In the genomic region with DNA sequence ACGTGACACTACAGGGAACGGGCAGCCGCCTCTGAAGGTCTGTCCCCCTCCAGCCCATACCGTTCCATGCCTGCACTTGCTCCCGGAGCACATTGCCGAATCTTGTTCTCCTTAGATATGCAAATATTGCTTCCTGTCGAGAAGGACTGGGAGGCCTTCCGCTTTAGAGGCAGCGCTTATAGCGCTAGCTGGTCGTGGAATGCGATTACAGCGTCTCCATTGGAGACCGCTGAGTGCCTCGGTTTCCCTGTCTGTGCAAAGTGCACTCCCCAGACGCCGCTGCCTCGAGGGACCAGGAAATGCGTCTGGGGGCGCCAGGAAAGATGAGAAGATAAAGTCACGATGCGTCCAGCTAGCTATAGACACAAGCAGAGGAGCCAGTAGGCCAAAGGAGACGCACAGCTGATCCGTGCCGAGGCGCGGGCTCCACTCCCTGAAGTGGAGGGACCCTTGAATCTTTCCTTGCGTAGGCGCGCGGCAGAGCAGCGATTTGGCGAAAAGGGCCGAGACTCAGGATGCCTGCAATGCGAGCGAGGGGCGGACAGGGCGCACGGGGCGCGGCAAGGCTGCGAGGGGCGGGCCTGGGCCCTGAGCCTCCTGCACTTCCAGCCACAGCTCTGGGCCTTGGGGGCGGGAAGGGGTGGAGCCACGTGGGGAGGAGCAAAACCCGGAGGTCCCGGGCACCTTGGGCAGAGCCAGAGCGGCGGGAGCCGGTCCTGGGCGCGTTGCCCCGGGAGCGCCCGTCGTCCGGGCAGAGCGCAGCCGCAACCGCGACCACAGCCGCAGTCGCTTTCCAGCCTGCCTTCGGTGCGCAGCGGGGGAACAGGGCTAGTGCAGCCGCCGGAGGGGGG, we compare ENCODE assay signal across 1 cellular context.
TF ChIP-seq lines count a peak whose summit lies in the region.

A gene (plus strand): TSS at position 692 of the 851 bp plus-strand sequence. CDS start 261 bp downstream, outside the sequence.

TF ChIP-seq in GM23338, 12 proteins besides CTCF, POLR2A, EP300 and RAD21 (continued from another document):
- TF ChIP-seq, protein P1, sequence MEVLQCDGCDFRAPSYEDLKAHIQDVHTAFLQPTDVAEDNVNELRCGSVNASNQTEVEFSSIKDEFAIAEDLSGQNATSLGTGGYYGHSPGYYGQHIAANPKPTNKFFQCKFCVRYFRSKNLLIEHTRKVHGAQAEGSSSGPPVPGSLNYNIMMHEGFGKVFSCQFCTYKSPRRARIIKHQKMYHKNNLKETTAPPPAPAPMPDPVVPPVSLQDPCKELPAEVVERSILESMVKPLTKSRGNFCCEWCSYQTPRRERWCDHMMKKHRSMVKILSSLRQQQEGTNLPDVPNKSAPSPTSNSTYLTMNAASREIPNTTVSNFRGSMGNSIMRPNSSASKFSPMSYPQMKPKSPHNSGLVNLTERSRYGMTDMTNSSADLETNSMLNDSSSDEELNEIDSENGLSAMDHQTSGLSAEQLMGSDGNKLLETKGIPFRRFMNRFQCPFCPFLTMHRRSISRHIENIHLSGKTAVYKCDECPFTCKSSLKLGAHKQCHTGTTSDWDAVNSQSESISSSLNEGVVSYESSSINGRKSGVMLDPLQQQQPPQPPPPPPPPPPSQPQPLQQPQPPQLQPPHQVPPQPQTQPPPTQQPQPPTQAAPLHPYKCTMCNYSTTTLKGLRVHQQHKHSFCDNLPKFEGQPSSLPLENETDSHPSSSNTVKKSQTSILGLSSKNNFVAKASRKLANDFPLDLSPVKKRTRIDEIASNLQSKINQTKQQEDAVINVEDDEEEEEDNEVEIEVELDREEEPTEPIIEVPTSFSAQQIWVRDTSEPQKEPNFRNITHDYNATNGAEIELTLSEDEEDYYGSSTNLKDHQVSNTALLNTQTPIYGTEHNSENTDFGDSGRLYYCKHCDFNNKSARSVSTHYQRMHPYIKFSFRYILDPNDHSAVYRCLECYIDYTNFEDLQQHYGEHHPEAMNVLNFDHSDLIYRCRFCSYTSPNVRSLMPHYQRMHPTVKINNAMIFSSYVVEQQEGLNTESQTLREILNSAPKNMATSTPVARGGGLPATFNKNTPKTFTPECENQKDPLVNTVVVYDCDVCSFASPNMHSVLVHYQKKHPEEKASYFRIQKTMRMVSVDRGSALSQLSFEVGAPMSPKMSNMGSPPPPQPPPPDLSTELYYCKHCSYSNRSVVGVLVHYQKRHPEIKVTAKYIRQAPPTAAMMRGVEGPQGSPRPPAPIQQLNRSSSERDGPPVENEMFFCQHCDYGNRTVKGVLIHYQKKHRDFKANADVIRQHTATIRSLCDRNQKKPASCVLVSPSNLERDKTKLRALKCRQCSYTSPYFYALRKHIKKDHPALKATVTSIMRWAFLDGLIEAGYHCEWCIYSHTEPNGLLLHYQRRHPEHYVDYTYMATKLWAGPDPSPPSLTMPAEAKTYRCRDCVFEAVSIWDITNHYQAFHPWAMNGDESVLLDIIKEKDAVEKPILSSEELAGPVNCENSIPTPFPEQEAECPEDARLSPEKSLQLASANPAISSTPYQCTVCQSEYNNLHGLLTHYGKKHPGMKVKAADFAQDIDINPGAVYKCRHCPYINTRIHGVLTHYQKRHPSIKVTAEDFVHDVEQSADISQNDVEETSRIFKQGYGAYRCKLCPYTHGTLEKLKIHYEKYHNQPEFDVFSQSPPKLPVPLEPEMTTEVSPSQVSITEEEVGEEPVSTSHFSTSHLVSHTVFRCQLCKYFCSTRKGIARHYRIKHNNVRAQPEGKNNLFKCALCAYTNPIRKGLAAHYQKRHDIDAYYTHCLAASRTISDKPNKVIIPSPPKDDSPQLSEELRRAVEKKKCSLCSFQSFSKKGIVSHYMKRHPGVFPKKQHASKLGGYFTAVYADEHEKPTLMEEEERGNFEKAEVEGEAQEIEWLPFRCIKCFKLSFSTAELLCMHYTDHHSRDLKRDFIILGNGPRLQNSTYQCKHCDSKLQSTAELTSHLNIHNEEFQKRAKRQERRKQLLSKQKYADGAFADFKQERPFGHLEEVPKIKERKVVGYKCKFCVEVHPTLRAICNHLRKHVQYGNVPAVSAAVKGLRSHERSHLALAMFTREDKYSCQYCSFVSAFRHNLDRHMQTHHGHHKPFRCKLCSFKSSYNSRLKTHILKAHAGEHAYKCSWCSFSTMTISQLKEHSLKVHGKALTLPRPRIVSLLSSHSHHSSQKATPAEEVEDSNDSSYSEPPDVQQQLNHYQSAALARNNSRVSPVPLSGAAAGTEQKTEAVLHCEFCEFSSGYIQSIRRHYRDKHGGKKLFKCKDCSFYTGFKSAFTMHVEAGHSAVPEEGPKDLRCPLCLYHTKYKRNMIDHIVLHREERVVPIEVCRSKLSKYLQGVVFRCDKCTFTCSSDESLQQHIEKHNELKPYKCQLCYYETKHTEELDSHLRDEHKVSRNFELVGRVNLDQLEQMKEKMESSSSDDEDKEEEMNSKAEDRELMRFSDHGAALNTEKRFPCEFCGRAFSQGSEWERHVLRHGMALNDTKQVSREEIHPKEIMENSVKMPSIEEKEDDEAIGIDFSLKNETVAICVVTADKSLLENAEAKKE (CRISPR knock-in tag; IDR thresholded peaks at IDR 0.05), result no peak
- TF ChIP-seq CREB1 (CRISPR knock-in tag; IDR thresholded peaks at IDR 0.05; ENCODE audit: low read depth), result no peak
- no peak for TF ChIP-seq JUNB (IDR thresholded peaks at IDR 0.05; ENCODE audit: unreplicated experiment)
- no peak for TF ChIP-seq EZH2phosphoT487 (IDR thresholded peaks at IDR 0.05; ENCODE audit: unreplicated experiment)
- TF ChIP-seq STAT1 (IDR thresholded peaks at IDR 0.05; ENCODE audit: unreplicated experiment), result no peak
- no peak for TF ChIP-seq NANOG (IDR thresholded peaks at IDR 0.05; ENCODE audit: borderline replicate concordance)
- TF ChIP-seq ZNF114 (CRISPR knock-in tag; IDR thresholded peaks at IDR 0.05), result no peak
- TF ChIP-seq, protein P2, sequence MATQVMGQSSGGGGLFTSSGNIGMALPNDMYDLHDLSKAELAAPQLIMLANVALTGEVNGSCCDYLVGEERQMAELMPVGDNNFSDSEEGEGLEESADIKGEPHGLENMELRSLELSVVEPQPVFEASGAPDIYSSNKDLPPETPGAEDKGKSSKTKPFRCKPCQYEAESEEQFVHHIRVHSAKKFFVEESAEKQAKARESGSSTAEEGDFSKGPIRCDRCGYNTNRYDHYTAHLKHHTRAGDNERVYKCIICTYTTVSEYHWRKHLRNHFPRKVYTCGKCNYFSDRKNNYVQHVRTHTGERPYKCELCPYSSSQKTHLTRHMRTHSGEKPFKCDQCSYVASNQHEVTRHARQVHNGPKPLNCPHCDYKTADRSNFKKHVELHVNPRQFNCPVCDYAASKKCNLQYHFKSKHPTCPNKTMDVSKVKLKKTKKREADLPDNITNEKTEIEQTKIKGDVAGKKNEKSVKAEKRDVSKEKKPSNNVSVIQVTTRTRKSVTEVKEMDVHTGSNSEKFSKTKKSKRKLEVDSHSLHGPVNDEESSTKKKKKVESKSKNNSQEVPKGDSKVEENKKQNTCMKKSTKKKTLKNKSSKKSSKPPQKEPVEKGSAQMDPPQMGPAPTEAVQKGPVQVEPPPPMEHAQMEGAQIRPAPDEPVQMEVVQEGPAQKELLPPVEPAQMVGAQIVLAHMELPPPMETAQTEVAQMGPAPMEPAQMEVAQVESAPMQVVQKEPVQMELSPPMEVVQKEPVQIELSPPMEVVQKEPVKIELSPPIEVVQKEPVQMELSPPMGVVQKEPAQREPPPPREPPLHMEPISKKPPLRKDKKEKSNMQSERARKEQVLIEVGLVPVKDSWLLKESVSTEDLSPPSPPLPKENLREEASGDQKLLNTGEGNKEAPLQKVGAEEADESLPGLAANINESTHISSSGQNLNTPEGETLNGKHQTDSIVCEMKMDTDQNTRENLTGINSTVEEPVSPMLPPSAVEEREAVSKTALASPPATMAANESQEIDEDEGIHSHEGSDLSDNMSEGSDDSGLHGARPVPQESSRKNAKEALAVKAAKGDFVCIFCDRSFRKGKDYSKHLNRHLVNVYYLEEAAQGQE (IDR thresholded peaks at IDR 0.05; ENCODE audit: unreplicated experiment), result no peak
- TF ChIP-seq, protein P3, sequence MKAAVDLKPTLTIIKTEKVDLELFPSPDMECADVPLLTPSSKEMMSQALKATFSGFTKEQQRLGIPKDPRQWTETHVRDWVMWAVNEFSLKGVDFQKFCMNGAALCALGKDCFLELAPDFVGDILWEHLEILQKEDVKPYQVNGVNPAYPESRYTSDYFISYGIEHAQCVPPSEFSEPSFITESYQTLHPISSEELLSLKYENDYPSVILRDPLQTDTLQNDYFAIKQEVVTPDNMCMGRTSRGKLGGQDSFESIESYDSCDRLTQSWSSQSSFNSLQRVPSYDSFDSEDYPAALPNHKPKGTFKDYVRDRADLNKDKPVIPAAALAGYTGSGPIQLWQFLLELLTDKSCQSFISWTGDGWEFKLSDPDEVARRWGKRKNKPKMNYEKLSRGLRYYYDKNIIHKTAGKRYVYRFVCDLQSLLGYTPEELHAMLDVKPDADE (IDR thresholded peaks at IDR 0.05), result 0 out of 2 replicates have a peak, but pooled peaks have one; percentile 36
- TF ChIP-seq POLR2AphosphoS5 (IDR thresholded peaks at IDR 0.05; ENCODE audit: low read depth), result peak; percentile 90
